Comparison of ENCODE assay signal across 7 cellular contexts in genomic region chr19:39445258-39446071, GRCh38. TPM values are rescaled to one million over a fixed set of nuclear protein-coding genes. Genes with fewer than 3 reads are reported as not detected.
DNase-seq lines count a peak whose midpoint lies in the region; ATAC-seq and TF ChIP-seq lines count a peak whose summit lies in the region.

Gene SUPT5H (plus strand): TSS chr19:39445582. CDS start chr19:39445891, 309 bp downstream.

- in situ Hi-C loops in astrocyte of the cerebellum (cut with HindIII; ENCODE audit: low sequenced_read_pairs), result no loop called here

- no peaks in the 10 kb centered on the region for H3K27me3 ChIP-seq in hepatocyte

- peaks cover 35% of the 10 kb centered on the region for H4K20me1 ChIP-seq in hepatocyte (ENCODE audit: insufficient read depth, poor library complexity, severe bottlenecking)

- peaks cover 58% of the 10 kb centered on the region for H3K79me2 ChIP-seq in hepatocyte

- DNase-seq in NCI-H2029 treated with DMSO at 0.1 percent for 48 hours (lab: John Stamatoyannopoulos, UW) (peak; percentile 85), T-helper 9 cell (peak; percentile 96), astrocyte of the cerebellum (ENCODE audit: low read depth) (peak; percentile 96), hepatocyte (ENCODE audit: low spot score) (peak; percentile 99), retina (peak; percentile 97)

- H3K27ac ChIP-seq in hepatocyte, result peak within 1 kb of the TSS; percentile 95

- H3K4me3 ChIP-seq in astrocyte of the cerebellum (ENCODE audit: low read depth, low read length) (peak within 1 kb of the TSS; percentile 86), hepatocyte (peak within 1 kb of the TSS; percentile 63)

- TF ChIP-seq CTCF in astrocyte of the cerebellum (IDR thresholded peaks at IDR 0.05; ENCODE audit: low read depth, low read length, missing control alignments), result no peak
- TF ChIP-seq CTCF in hepatocyte (IDR thresholded peaks at IDR 0.05; ENCODE audit: poor library complexity), result no peak

- H3K4me2 ChIP-seq in hepatocyte, result peak within 1 kb of the TSS; percentile 96

- H3K4me1 ChIP-seq in hepatocyte (ENCODE audit: insufficient read depth), result peaks cover 19% of the 10 kb centered on the region

- H2AFZ ChIP-seq in hepatocyte, result peak within 1 kb of the TSS; percentile 77

- WGBS in hepatocyte (ENCODE audit: low lambda C conversion rate, missing lambda C conversion rate), result under 1% methylated on average over 65 of the region's 65 CpGs

- peak; percentile 79 for ATAC-seq in GM18505 (IDR thresholded peaks at IDR 0.05; ENCODE audit: unreplicated experiment)
- ATAC-seq in HG02981 (IDR thresholded peaks at IDR 0.05; ENCODE audit: unreplicated experiment), result peak; percentile 76

- H3K9me2 ChIP-seq in hepatocyte (replicated peaks; ENCODE audit: insufficient read depth), result no peaks in the 10 kb centered on the region

- H3K9me3 ChIP-seq in hepatocyte (ENCODE audit: low read depth), result no peaks in the 10 kb centered on the region

- TF ChIP-seq POLR2A in GM18505 (IDR thresholded peaks at IDR 0.05; ENCODE audit: borderline replicate concordance, extremely low read depth, insufficient read depth, insufficient read length), result peak; percentile 95

- no peaks in the 10 kb centered on the region for H3K36me3 ChIP-seq in hepatocyte (replicated peaks; ENCODE audit: insufficient read depth, low read depth)

RNA-seq across cellular contexts. Expression of gene SUPT5H, which starts in this region (rescaled TPM):
- 63.7 and 71.6 TPM in 2 replicates for total RNA-seq in hepatocyte
- 184 and 213 TPM in 2 replicates for polyA plus RNA-seq in hepatocyte

Comparison
In these comparisons a context has a peak if more than half of its experiments do, and no peak if none do; other contexts are left out.
1. Peak in every context shown above with its lines: DNase-seq, ATAC-seq, H3K4me3 ChIP-seq and H3K27ac ChIP-seq.